ENCODE assay signal across 8 cellular contexts in the genomic region with DNA sequence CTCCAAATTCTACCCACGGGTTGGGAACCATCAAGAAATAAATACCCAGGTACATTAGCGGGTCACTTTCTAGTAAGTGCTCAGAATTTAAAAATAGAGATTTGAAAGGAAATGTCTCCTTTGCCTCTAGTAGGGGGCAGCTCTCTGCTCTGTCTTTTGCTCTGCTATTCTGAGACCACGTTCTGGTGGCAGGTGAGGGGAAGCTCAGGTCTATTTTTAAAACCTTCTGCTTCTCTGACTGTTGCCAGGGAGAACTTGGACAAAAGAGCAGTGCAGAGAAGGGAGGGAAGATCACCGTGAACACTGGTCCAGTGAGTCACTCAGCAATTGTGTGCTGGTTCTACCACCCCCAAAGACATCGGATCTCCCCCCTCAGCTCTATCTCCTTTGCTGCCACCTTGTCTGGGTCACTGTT.
DNase-seq lines count a peak whose midpoint lies in the region; ATAC-seq, FAIRE-seq and TF ChIP-seq lines count a peak whose summit lies in the region.

No MANE protein-coding gene starts in this region.

- H3K9me3 Mint-ChIP-seq in CD14-positive monocyte: no peaks in the 10 kb centered on the region

- TF ChIP-seq POLR2A in HepG2 (IDR thresholded peaks at IDR 0.05; ENCODE audit: insufficient read depth in 1 of 2, low read depth in 2 of 2, low read length in 2 of 2): no peak

- POLR2A ChIA-PET in HepG2 (lab: Yijun Ruan, JAX): no interaction called here

- H4K20me1 ChIP-seq in HepG2 (ENCODE audit: insufficient read depth, low read length): no peaks in the 10 kb centered on the region

- no peaks in the 10 kb centered on the region for H3K9me3 ChIP-seq in HepG2 (ENCODE audit: low read length)

- peaks cover 3 to 21% of the 10 kb centered on the region in 2 experiments; a peak in 2 of 5 replicates for H3K27me3 ChIP-seq in HepG2 (ENCODE audit: control insufficient read depth in 1 of 2, insufficient read depth in 2 of 2, low read length in 2 of 2)

- WGBS in HepG2 (ENCODE audit: low lambda C conversion rate): 2% methylated on average over 5 of the region's 5 CpGs

- DNase-seq in NAMALWA (ENCODE audit: low spot score) (peak; percentile 35), HepG2 (ENCODE audit: low spot score) (no peak), NCI-H524 treated with DMSO at 0.1 percent for 48 hours (lab: John Stamatoyannopoulos, UW) (no peak), CD14-positive monocyte (ENCODE audit: low spot score) (no peak), EL (no peak)

- peaks cover 5 to 18% (median 9%) of the 10 kb centered on the region in 3 donors for H3K27me3 Mint-ChIP-seq in CD14-positive monocyte (ENCODE audit: low read depth in 3 of 3)

- H3K79me2 ChIP-seq in HepG2 (ENCODE audit: insufficient read depth, low read length): no peaks in the 10 kb centered on the region

- CTCF ChIA-PET in HepG2 (lab: Yijun Ruan, JAX; ENCODE audit: low intra/inter-chr PET ratio, low total read pairs): no interaction called here

- H3K4me2 ChIP-seq in HepG2 (ENCODE audit: low read depth, low read length): no peak overlapping the region

- TF ChIP-seq EP300 in HepG2 (IDR thresholded peaks at IDR 0.05; ENCODE audit: low read depth in 2 of 2, low read length in 2 of 2) (no peak), HepG2 (CRISPR knock-in tag; IDR thresholded peaks at IDR 0.05; ENCODE audit: borderline replicate concordance) (no peak)

- intact Hi-C loops in HepG2 (cut with micrococcal nuclease; ENCODE audit: unreplicated experiment) (no loop called here), CD14-positive monocyte (cut with micrococcal nuclease) (no loop called here)

- in situ Hi-C loops in HepG2 (cut with HindIII; ENCODE audit: extremely low pct_ligation_motif_present, low pct_unique_long_range_greater_than_20kb): no loop called here

- TF ChIP-seq RAD21 in HepG2 (CRISPR knock-in tag; IDR thresholded peaks at IDR 0.05): no peak

- no peak overlapping the region for H2AFZ ChIP-seq in HepG2 (ENCODE audit: low read length)

- no TSS peak for BruUV-seq in HepG2 (replicated peaks; lab: Mats Ljungman, UMichigan)

- ATAC-seq in GM18519 (IDR thresholded peaks at IDR 0.05; ENCODE audit: low FRiP score, unreplicated experiment): peak; percentile 37
- ATAC-seq in GM21786 (IDR thresholded peaks at IDR 0.05; ENCODE audit: unreplicated experiment): peak; percentile 44
- ATAC-seq in HepG2: no peak

- H3K36me3 ChIP-seq in HepG2 (replicated peaks in 1 of 2; ENCODE audit: control insufficient read depth in 1 of 2, insufficient read depth in 2 of 2, low read length in 2 of 2): no peaks in the 10 kb centered on the region

- no peak overlapping the region for H3K27ac Mint-ChIP-seq in CD14-positive monocyte

- H3K4me3 Mint-ChIP-seq in CD14-positive monocyte: no peak overlapping the region

- no peak overlapping the region for H3K4me3 ChIP-seq in HepG2 (replicated peaks in 1 of 3; ENCODE audit: insufficient read depth in 1 of 3, low read depth in 2 of 3, low read length in 3 of 3)

- H3K4me1 Mint-ChIP-seq in CD14-positive monocyte: peaks cover 17% of the 10 kb centered on the region

- H3K27ac ChIP-seq in HepG2 (ENCODE audit: extremely low read length, insufficient read depth, low read length): no peak overlapping the region

- no peaks in the 10 kb centered on the region for H3K4me1 ChIP-seq in HepG2 (ENCODE audit: insufficient read depth, low read length)

- no peaks in the 10 kb centered on the region for H3K36me3 Mint-ChIP-seq in CD14-positive monocyte

- H3K9ac ChIP-seq in HepG2 (ENCODE audit: insufficient read depth, low read depth, low read length): no peak overlapping the region

- peak; percentile 5 for FAIRE-seq in islet of Langerhans (lab: Jason Lieb, UNC)
- FAIRE-seq in HepG2 (lab: Jason Lieb, UNC): no peak

- TF ChIP-seq CTCF in HepG2 (CRISPR knock-in tag; IDR thresholded peaks at IDR 0.05): no peak
- no peak for TF ChIP-seq CTCF in CD14-positive monocyte (IDR thresholded peaks at IDR 0.05)

TF ChIP-seq in HepG2, 621 proteins besides CTCF, POLR2A, EP300 and RAD21:
- no peak for TF ChIP-seq ARID2 (CRISPR knock-in tag; IDR thresholded peaks at IDR 0.05; ENCODE audit: borderline replicate concordance)
- TF ChIP-seq TRIM24 (CRISPR knock-in tag; IDR thresholded peaks at IDR 0.05): no peak
- TF ChIP-seq, protein P1, sequence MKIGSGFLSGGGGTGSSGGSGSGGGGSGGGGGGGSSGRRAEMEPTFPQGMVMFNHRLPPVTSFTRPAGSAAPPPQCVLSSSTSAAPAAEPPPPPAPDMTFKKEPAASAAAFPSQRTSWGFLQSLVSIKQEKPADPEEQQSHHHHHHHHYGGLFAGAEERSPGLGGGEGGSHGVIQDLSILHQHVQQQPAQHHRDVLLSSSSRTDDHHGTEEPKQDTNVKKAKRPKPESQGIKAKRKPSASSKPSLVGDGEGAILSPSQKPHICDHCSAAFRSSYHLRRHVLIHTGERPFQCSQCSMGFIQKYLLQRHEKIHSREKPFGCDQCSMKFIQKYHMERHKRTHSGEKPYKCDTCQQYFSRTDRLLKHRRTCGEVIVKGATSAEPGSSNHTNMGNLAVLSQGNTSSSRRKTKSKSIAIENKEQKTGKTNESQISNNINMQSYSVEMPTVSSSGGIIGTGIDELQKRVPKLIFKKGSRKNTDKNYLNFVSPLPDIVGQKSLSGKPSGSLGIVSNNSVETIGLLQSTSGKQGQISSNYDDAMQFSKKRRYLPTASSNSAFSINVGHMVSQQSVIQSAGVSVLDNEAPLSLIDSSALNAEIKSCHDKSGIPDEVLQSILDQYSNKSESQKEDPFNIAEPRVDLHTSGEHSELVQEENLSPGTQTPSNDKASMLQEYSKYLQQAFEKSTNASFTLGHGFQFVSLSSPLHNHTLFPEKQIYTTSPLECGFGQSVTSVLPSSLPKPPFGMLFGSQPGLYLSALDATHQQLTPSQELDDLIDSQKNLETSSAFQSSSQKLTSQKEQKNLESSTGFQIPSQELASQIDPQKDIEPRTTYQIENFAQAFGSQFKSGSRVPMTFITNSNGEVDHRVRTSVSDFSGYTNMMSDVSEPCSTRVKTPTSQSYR (CRISPR knock-in tag; IDR thresholded peaks at IDR 0.05; ENCODE audit: borderline replicate concordance): no peak
- TF ChIP-seq, protein P2, sequence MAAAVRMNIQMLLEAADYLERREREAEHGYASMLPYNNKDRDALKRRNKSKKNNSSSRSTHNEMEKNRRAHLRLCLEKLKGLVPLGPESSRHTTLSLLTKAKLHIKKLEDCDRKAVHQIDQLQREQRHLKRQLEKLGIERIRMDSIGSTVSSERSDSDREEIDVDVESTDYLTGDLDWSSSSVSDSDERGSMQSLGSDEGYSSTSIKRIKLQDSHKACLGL (CRISPR knock-in tag; IDR thresholded peaks at IDR 0.05): no peak
- TF ChIP-seq, protein P3, sequence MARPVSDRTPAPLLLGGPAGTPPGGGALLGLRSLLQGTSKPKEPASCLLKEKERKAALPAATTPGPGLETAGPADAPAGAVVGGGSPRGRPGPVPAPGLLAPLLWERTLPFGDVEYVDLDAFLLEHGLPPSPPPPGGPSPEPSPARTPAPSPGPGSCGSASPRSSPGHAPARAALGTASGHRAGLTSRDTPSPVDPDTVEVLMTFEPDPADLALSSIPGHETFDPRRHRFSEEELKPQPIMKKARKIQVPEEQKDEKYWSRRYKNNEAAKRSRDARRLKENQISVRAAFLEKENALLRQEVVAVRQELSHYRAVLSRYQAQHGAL (CRISPR knock-in tag; IDR thresholded peaks at IDR 0.05; ENCODE audit: not compliant biosample characterization): no peak
- no peak for TF ChIP-seq REXO4 (CRISPR knock-in tag; IDR thresholded peaks at IDR 0.05; ENCODE audit: borderline replicate concordance)
- no peak for TF ChIP-seq CCAR2 (optimal IDR thresholded peaks at IDR 0.05; ENCODE audit: low read depth, low read length)
